In genomic region chr6:10749734-10750133, GRCh38 we compare ENCODE assay signal across 12 cellular contexts. TPM values are rescaled to one million over a fixed set of nuclear protein-coding genes. Genes with fewer than 3 reads are reported as not detected.
A peak's percentile ranks its signal among the peaks of the same experiment; 100 is the strongest.
DNase-seq lines count a peak whose midpoint lies in the region; ATAC-seq and TF ChIP-seq lines count a peak whose summit lies in the region.
"Had no signal": no experiment of that assay in that cellular context is flagged by ENCODE, and none has a peak within 500 bp of the region (broad histone marks: within the 10 kb centered on the region; RNA-seq: fewer than 3 reads in every experiment).

No MANE protein-coding gene starts in this region.

- no peaks in the 10 kb centered on the region for H4K20me1 ChIP-seq in OCI-LY1 (ENCODE audit: insufficient read depth, low read length)

- H3F3A ChIP-seq in OCI-LY1 (ENCODE audit: insufficient read depth, low read length) = no peaks in the 10 kb centered on the region

- no peak overlapping the region for H4K91ac ChIP-seq in trophoblast cell (ENCODE audit: low read depth, low read length)

- WGBS in trophoblast cell (ENCODE audit: extremely low coverage, insufficient coverage, insufficient read length) = no CpG with 5 or more reads among the region's 2 CpGs

- TF ChIP-seq CTCF in OCI-LY1 (IDR thresholded peaks at IDR 0.05; ENCODE audit: low read length) = no peak
- no peak for TF ChIP-seq CTCF in omental fat pad (IDR thresholded peaks at IDR 0.05)

- intact Hi-C loops in activated naive CD4-positive, alpha-beta T cell treated with anti-CD3 and anti-CD28 coated beads for 36 hours (cut with micrococcal nuclease) = loop anchor here (5.0 kb wide), 1 partner anchor 37 kb away; no protein-coding TSS in a partner anchor

- H3K9me2 ChIP-seq in OCI-LY1 (ENCODE audit: low read depth, low read length) = no peaks in the 10 kb centered on the region

- no peak overlapping the region for H2AK5ac ChIP-seq in trophoblast cell (ENCODE audit: low read length)

- no peaks in the 10 kb centered on the region for H3K9me3 Mint-ChIP-seq in activated naive CD4-positive, alpha-beta T cell treated with anti-CD3 and anti-CD28 coated beads for 36 hours

- no peaks in the 10 kb centered on the region for H3K27me3 ChIP-seq in OCI-LY1 (ENCODE audit: insufficient read depth, low read length)
- H3K27me3 ChIP-seq in trophoblast cell (ENCODE audit: insufficient read depth, low read length) = no peaks in the 10 kb centered on the region

- H3K4me2 ChIP-seq in OCI-LY1 (ENCODE audit: low read length) = peak overlapping the region; percentile 96; the same call in 1 of the 2 replicates
- no peak overlapping the region for H3K4me2 ChIP-seq in trophoblast cell (ENCODE audit: low read length)

- H3K4me3 ChIP-seq in OCI-LY1 (ENCODE audit: low read depth, low read length, poor library complexity, severe bottlenecking) (peak overlapping the region; percentile 89), trophoblast cell (ENCODE audit: low read depth, low read length) (no peak overlapping the region)

- no peak for DNase-seq in activated naive CD4-positive, alpha-beta T cell treated with anti-CD3 and anti-CD28 coated beads for 36 hours
- no peak for DNase-seq in activated naive CD4-positive, alpha-beta T cell (lab: John Stamatoyannopoulos, UW)
- DNase-seq in amniotic epithelial cell (ENCODE audit: low read depth) = peak; percentile 30
- no peak for DNase-seq in trophoblast cell
- no peak for DNase-seq in AG08396 (ENCODE audit: low spot score)
- DNase-seq in kidney glomerular epithelial cell (lab: John Stamatoyannopoulos, UW) = no peak
- DNase-seq in omental fat pad (ENCODE audit: low spot score) = no peak
- DNase-seq: mesenchymal stem cell; NCI-H2227 treated with DMSO at 0.1 percent for 48 hours; stimulated activated CD4-positive, alpha-beta T cell treated with anti-CD3 and anti-CD28 coated beads, Interleukin-4, amount 100 ng/mL, for 1 hour; stimulated activated naive CD4-positive, alpha-beta T cell had no signal

- H3K4me1 Mint-ChIP-seq in activated naive CD4-positive, alpha-beta T cell treated with anti-CD3 and anti-CD28 coated beads for 36 hours (ENCODE audit: low read depth) = peaks cover 55% of the 10 kb centered on the region

- H3K14ac ChIP-seq in trophoblast cell (ENCODE audit: low read length) = no peak overlapping the region

- H3K4ac ChIP-seq in trophoblast cell (ENCODE audit: low read depth, low read length) = peak overlapping the region; percentile 29

- H3K36me3 ChIP-seq in OCI-LY1 (ENCODE audit: insufficient read depth, low read length) (peaks cover 54% of the 10 kb centered on the region), trophoblast cell (ENCODE audit: control insufficient read depth in 1 of 2, insufficient read depth in 2 of 2, low read length in 2 of 2) (peaks cover 14 to 34% of the 10 kb centered on the region in 2 experiments)

- no peak for ATAC-seq in omental fat pad (ENCODE audit: low FRiP score)

- H3K79me1 ChIP-seq in trophoblast cell (ENCODE audit: low read length) = peaks cover 7% of the 10 kb centered on the region

- no peak overlapping the region for H2BK12ac ChIP-seq in trophoblast cell (ENCODE audit: low read length)

- H3K9ac ChIP-seq in OCI-LY1 (ENCODE audit: low read length) = peak overlapping the region; percentile 98; the same call in 1 of the 2 replicates
- H3K9ac ChIP-seq in trophoblast cell (ENCODE audit: low read length) = no peak overlapping the region

- H2AFZ ChIP-seq in OCI-LY1 (ENCODE audit: low read length) (no peak overlapping the region), trophoblast cell (ENCODE audit: insufficient read depth, low read length, poor library complexity) (no peak overlapping the region)

- H3K27ac Mint-ChIP-seq in activated naive CD4-positive, alpha-beta T cell treated with anti-CD3 and anti-CD28 coated beads for 36 hours = peak overlapping the region; percentile 21

- H2BK120ac ChIP-seq in trophoblast cell (ENCODE audit: insufficient read depth, low read length, poor library complexity) = no peak overlapping the region

- no peak overlapping the region for H4K8ac ChIP-seq in trophoblast cell (ENCODE audit: low read depth, low read length)

- H3K4me1 ChIP-seq in OCI-LY1 (ENCODE audit: insufficient read depth, low read length, severe bottlenecking) = peaks cover 41% of the 10 kb centered on the region
- H3K4me1 ChIP-seq in trophoblast cell (ENCODE audit: control insufficient read depth in 1 of 2, insufficient read depth in 2 of 2, low read length in 2 of 2) = peaks cover 3 to 8% of the 10 kb centered on the region in 2 experiments

- peaks cover 26% of the 10 kb centered on the region for H3K36me3 Mint-ChIP-seq in activated naive CD4-positive, alpha-beta T cell treated with anti-CD3 and anti-CD28 coated beads for 36 hours (ENCODE audit: low read depth)

- H4K12ac ChIP-seq in trophoblast cell (ENCODE audit: low read depth, low read length) = no peak overlapping the region

- H3K18ac ChIP-seq in trophoblast cell (ENCODE audit: low read length) = no peak overlapping the region

- no peak overlapping the region for H3K4me3 Mint-ChIP-seq in activated naive CD4-positive, alpha-beta T cell treated with anti-CD3 and anti-CD28 coated beads for 36 hours

- H3K27me3 Mint-ChIP-seq in activated naive CD4-positive, alpha-beta T cell treated with anti-CD3 and anti-CD28 coated beads for 36 hours (ENCODE audit: low read depth) = no peaks in the 10 kb centered on the region

- CTCF ChIA-PET in activated naive CD4-positive, alpha-beta T cell treated with anti-CD3 and anti-CD28 coated beads for 36 hours (lab: Charles Lee) = no interaction called here

- no peaks in the 10 kb centered on the region for H3K9me3 ChIP-seq in OCI-LY1 (ENCODE audit: low read length)
- H3K9me3 ChIP-seq in trophoblast cell (ENCODE audit: insufficient read depth, low read depth, low read length) = no peaks in the 10 kb centered on the region

- H3K79me2 ChIP-seq in OCI-LY1 (ENCODE audit: insufficient read depth, low read length) = peaks cover 28% of the 10 kb centered on the region
- peaks cover 6% of the 10 kb centered on the region for H3K79me2 ChIP-seq in trophoblast cell (ENCODE audit: control insufficient read depth, insufficient read depth, low read length, poor library complexity)

- H3K23ac ChIP-seq in trophoblast cell (ENCODE audit: low read length) = no peak overlapping the region

- no peak overlapping the region for H2BK5ac ChIP-seq in trophoblast cell (ENCODE audit: low read depth, low read length, poor library complexity)

- H3K27ac ChIP-seq in OCI-LY1 (ENCODE audit: low read depth, low read length, poor library complexity, severe bottlenecking) (no peak overlapping the region), trophoblast cell (ENCODE audit: low read depth, low read length) (no peak overlapping the region)

RNA-seq across cellular contexts. Expression of gene TMEM14B, which starts 2.1 kb away (rescaled TPM):
- 10 to 100 TPM; 78.7 to 79.5 TPM for total RNA-seq in activated naive CD4-positive, alpha-beta T cell treated with anti-CD3 and anti-CD28 coated beads for 36 hours
- 66.2 and 69.3 TPM in 2 replicates for polyA plus RNA-seq in trophoblast cell (2013)
- total RNA-seq in omental fat pad = 100 to 1,000 TPM in 1 of 4 donors, 10 to 100 TPM in 3; 69.1 to 100 (median 73.7) TPM

RNA-seq across cellular contexts. Expression of gene TMEM14C, which starts 26.9 kb away (rescaled TPM):
- 10 to 100 TPM; 77.0 to 81.1 TPM for total RNA-seq in activated naive CD4-positive, alpha-beta T cell treated with anti-CD3 and anti-CD28 coated beads for 36 hours
- polyA plus RNA-seq in trophoblast cell (2013) = 200 and 206 TPM in 2 replicates
- total RNA-seq in omental fat pad = 100 to 1,000 TPM in 2 of 4 donors, 10 to 100 TPM in 2; 97.9 to 144 (median 116) TPM

RNA-seq across cellular contexts. Expression of gene PAK1IP1, which starts 55.0 kb away (rescaled TPM):
- total RNA-seq in activated naive CD4-positive, alpha-beta T cell treated with anti-CD3 and anti-CD28 coated beads for 36 hours = 10 to 100 TPM; 28.6 to 29.2 TPM
- polyA plus RNA-seq in trophoblast cell (2013) = 16.1 and 16.9 TPM in 2 replicates
- 10 to 100 TPM; 10.7 to 36.5 (median 15.1) TPM for total RNA-seq in omental fat pad

RNA-seq across cellular contexts. Expression of gene C6orf52, which starts 55.3 kb away (rescaled TPM):
- total RNA-seq in activated naive CD4-positive, alpha-beta T cell treated with anti-CD3 and anti-CD28 coated beads for 36 hours = 1 to 10 TPM; 1.3 to 3.9 TPM
- 3.5 and 4.0 TPM in 2 replicates for polyA plus RNA-seq in trophoblast cell (2013)
- not detected for total RNA-seq in omental fat pad
